ENCODE assay signal across 1 cellular context in the genomic region with DNA sequence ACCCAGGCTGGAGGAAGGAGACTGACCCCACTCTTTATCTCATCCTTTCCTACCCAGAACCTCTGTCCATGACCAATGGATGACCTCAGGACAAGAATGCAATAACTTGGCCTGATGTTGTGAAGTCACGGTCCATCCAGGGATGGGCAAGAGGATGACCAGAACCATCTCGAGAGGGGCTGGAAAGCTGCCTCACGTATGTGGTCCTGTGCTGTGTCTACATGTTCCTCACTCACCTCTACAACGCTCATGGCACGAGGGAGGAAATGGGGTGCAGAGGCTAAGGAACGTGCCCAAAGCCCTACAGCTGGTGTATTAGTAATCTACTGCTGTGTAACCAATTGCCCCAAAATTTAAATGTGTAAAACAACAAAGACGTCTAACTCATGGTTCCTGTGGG.
TF ChIP-seq lines count a peak whose summit lies in the region.

No MANE protein-coding gene starts in this region.

TF ChIP-seq in GM23338, 12 proteins besides CTCF, POLR2A, EP300 and RAD21:
- TF ChIP-seq CREB1 (CRISPR knock-in tag; IDR thresholded peaks at IDR 0.05; ENCODE audit: low read depth) = no peak
- no peak for TF ChIP-seq POLR2AphosphoS5 (IDR thresholded peaks at IDR 0.05; ENCODE audit: low read depth)
- TF ChIP-seq, protein P1, sequence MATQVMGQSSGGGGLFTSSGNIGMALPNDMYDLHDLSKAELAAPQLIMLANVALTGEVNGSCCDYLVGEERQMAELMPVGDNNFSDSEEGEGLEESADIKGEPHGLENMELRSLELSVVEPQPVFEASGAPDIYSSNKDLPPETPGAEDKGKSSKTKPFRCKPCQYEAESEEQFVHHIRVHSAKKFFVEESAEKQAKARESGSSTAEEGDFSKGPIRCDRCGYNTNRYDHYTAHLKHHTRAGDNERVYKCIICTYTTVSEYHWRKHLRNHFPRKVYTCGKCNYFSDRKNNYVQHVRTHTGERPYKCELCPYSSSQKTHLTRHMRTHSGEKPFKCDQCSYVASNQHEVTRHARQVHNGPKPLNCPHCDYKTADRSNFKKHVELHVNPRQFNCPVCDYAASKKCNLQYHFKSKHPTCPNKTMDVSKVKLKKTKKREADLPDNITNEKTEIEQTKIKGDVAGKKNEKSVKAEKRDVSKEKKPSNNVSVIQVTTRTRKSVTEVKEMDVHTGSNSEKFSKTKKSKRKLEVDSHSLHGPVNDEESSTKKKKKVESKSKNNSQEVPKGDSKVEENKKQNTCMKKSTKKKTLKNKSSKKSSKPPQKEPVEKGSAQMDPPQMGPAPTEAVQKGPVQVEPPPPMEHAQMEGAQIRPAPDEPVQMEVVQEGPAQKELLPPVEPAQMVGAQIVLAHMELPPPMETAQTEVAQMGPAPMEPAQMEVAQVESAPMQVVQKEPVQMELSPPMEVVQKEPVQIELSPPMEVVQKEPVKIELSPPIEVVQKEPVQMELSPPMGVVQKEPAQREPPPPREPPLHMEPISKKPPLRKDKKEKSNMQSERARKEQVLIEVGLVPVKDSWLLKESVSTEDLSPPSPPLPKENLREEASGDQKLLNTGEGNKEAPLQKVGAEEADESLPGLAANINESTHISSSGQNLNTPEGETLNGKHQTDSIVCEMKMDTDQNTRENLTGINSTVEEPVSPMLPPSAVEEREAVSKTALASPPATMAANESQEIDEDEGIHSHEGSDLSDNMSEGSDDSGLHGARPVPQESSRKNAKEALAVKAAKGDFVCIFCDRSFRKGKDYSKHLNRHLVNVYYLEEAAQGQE (IDR thresholded peaks at IDR 0.05; ENCODE audit: unreplicated experiment) = no peak
- TF ChIP-seq ZNF114 (CRISPR knock-in tag; IDR thresholded peaks at IDR 0.05) = no peak
- TF ChIP-seq NANOG (IDR thresholded peaks at IDR 0.05; ENCODE audit: borderline replicate concordance) = no peak
